Comparison of ENCODE assay signal across 32 cellular contexts in genomic region chr15:100034191-100034590, GRCh38.
"Had no signal": no experiment of that assay in that cellular context is flagged by ENCODE, and none has a peak within 500 bp of the region (broad histone marks: within the 10 kb centered on the region; RNA-seq: fewer than 3 reads in every experiment).

No MANE protein-coding gene starts in this region.

- H3K27ac Mint-ChIP-seq: activated CD4-positive, alpha-beta T cell treated with anti-CD3 and anti-CD28 coated beads, Interleukin-2, amount 10 ng/mL, durations not matched to agents 24 days and 14 days; activated CD8-positive, alpha-beta T cell treated with anti-CD3 and anti-CD28 coated beads for 36 hours; activated naive CD4-positive, alpha-beta T cell treated with anti-CD3 and anti-CD28 coated beads, Interleukin-2, amount 50 U/mL, for 24 hours; activated naive CD8-positive, alpha-beta T cell treated with anti-CD3 and anti-CD28 coated beads, Interleukin-2, amount 10 ng/mL, durations not matched to agents 7 days and 5 days; activated T-cell treated with anti-CD3 and anti-CD28 coated beads, Interleukin-2, amount 50 U/mL, for 72 hours; activated T-helper 17 cell treated with anti-CD3 and anti-CD28 coated beads, Interleukin-2, amount 50 U/mL, for 72 hours; T-helper 1 cell treated with Interleukin-12 subunit alpha and Interleukin-12 subunit beta and Interleukin-4 antibody, amounts not matched to agents 30 μg/mL and 1 μg/mL, for 36 hours; T-helper 2 cell treated with Interferon-gamma antibody and Interleukin-4, amounts not matched to agents 5 μg/mL and 100 μg/mL, for 36 hours had no signal

- H3K4me3 ChIP-seq: MG63, Peyer's patch, SJSA1 had no signal

- H3K4me1 Mint-ChIP-seq: activated CD4-positive, alpha-beta T cell treated with anti-CD3 and anti-CD28 coated beads, Interleukin-2, amount 10 ng/mL, durations not matched to agents 24 days and 14 days; activated naive CD4-positive, alpha-beta T cell treated with anti-CD3 and anti-CD28 coated beads, Interleukin-2, amount 50 U/mL, for 24 hours; activated naive CD8-positive, alpha-beta T cell treated with anti-CD3 and anti-CD28 coated beads, Interleukin-2, amount 10 ng/mL, durations not matched to agents 7 days and 5 days; activated T-helper 17 cell treated with anti-CD3 and anti-CD28 coated beads, Interleukin-2, amount 50 U/mL, for 72 hours; brain had no signal

- H3K9me3 ChIP-seq: MG63, Peyer's patch, SJSA1 had no signal

- H3K36me3 Mint-ChIP-seq: activated naive CD8-positive, alpha-beta T cell treated with anti-CD3 and anti-CD28 coated beads, Interleukin-2, amount 10 ng/mL, durations not matched to agents 7 days and 5 days; brain had no signal

- H3K4me3 Mint-ChIP-seq: activated CD4-positive, alpha-beta T cell treated with anti-CD3 and anti-CD28 coated beads, Interleukin-2, amount 10 ng/mL, durations not matched to agents 24 days and 14 days; activated CD8-positive, alpha-beta T cell treated with anti-CD3 and anti-CD28 coated beads for 36 hours; activated naive CD4-positive, alpha-beta T cell treated with anti-CD3 and anti-CD28 coated beads, Interleukin-2, amount 50 U/mL, for 24 hours; activated naive CD8-positive, alpha-beta T cell treated with anti-CD3 and anti-CD28 coated beads, Interleukin-2, amount 10 ng/mL, durations not matched to agents 7 days and 5 days; activated T-cell treated with anti-CD3 and anti-CD28 coated beads, Interleukin-2, amount 50 U/mL, for 72 hours; activated T-helper 17 cell treated with anti-CD3 and anti-CD28 coated beads, Interleukin-2, amount 50 U/mL, for 72 hours; brain; T-helper 1 cell treated with Interleukin-12 subunit alpha and Interleukin-12 subunit beta and Interleukin-4 antibody, amounts not matched to agents 30 μg/mL and 1 μg/mL, for 36 hours; T-helper 2 cell treated with Interferon-gamma antibody and Interleukin-4, amounts not matched to agents 5 μg/mL and 100 μg/mL, for 36 hours had no signal

- H3K9me3 Mint-ChIP-seq: activated CD8-positive, alpha-beta T cell treated with anti-CD3 and anti-CD28 coated beads for 36 hours; activated naive CD4-positive, alpha-beta T cell treated with anti-CD3 and anti-CD28 coated beads, Interleukin-2, amount 50 U/mL, for 24 hours had no signal

- FAIRE-seq: astrocyte, bronchial epithelial cell, TTC549 had no signal

- H3K4me1 ChIP-seq: Peyer's patch, SJSA1 had no signal

- H3K9ac ChIP-seq: SK-N-SH had no signal

- DNase-seq: activated CD4-positive, alpha-beta T cell treated with anti-CD3 and anti-CD28 coated beads, Interleukin-2, amount 10 ng/mL, durations not matched to agents 24 days and 14 days; activated CD4-positive, alpha-beta T cell treated with anti-CD3 and anti-CD28 coated beads, Interleukin-2, amount 50 U/mL, for 4 hours; activated CD8-positive, alpha-beta T cell treated with anti-CD3 and anti-CD28 coated beads for 36 hours; activated effector memory CD4-positive, alpha-beta T cell treated with anti-CD3 and anti-CD28 coated beads, Interleukin-2, amount 50 U/mL, for 16 hours; activated naive CD4-positive, alpha-beta T cell; activated naive CD8-positive, alpha-beta T cell treated with anti-CD3 and anti-CD28 coated beads, Interleukin-2, amount 10 ng/mL, durations not matched to agents 7 days and 5 days; activated T-cell treated with anti-CD3 and anti-CD28 coated beads, Interleukin-2, amount 50 U/mL, for 1 hour; activated T-cell treated with anti-CD3 and anti-CD28 coated beads, Interleukin-2, amount 50 U/mL, for 72 hours; amygdala; Kasumi-1; KG1; MG63; NCI-H1048; NCI-H1436 treated with DMSO at 0.1 percent for 48 hours; NCI-H1694 treated with DMSO at 0.1 percent for 48 hours; NCI-H2029; NCI-H510A; NCI-H526 treated with DMSO at 0.1 percent for 48 hours; NCI-H774; Peyer's patch; RPMI8226; SHP77 treated with DMSO at 0.1 percent for 48 hours; SK-N-SH had no signal

- H3K4me2 ChIP-seq: SK-N-SH had no signal

- H3K27ac ChIP-seq: Peyer's patch, SJSA1 had no signal

- ATAC-seq: activated CD8-positive, alpha-beta T cell treated with anti-CD3 and anti-CD28 coated beads for 36 hours; activated T-cell treated with anti-CD3 and anti-CD28 coated beads, Interleukin-2, amount 50 U/mL, for 72 hours; activated T-helper 17 cell treated with anti-CD3 and anti-CD28 coated beads, Interleukin-2, amount 50 U/mL, for 72 hours had no signal

- H3K27me3 Mint-ChIP-seq: activated CD4-positive, alpha-beta T cell treated with anti-CD3 and anti-CD28 coated beads, Interleukin-2, amount 10 ng/mL, durations not matched to agents 24 days and 14 days; activated CD8-positive, alpha-beta T cell treated with anti-CD3 and anti-CD28 coated beads for 36 hours; activated naive CD4-positive, alpha-beta T cell treated with anti-CD3 and anti-CD28 coated beads, Interleukin-2, amount 50 U/mL, for 24 hours; activated naive CD8-positive, alpha-beta T cell treated with anti-CD3 and anti-CD28 coated beads, Interleukin-2, amount 10 ng/mL, durations not matched to agents 7 days and 5 days; activated T-helper 17 cell treated with anti-CD3 and anti-CD28 coated beads, Interleukin-2, amount 50 U/mL, for 72 hours had no signal

- H3K36me3 ChIP-seq: MG63, Peyer's patch, SJSA1 had no signal

- H3K27me3 ChIP-seq: MG63, Peyer's patch, SJSA1 had no signal
